14 cellular contexts compared by ENCODE assay signal in the genomic region with DNA sequence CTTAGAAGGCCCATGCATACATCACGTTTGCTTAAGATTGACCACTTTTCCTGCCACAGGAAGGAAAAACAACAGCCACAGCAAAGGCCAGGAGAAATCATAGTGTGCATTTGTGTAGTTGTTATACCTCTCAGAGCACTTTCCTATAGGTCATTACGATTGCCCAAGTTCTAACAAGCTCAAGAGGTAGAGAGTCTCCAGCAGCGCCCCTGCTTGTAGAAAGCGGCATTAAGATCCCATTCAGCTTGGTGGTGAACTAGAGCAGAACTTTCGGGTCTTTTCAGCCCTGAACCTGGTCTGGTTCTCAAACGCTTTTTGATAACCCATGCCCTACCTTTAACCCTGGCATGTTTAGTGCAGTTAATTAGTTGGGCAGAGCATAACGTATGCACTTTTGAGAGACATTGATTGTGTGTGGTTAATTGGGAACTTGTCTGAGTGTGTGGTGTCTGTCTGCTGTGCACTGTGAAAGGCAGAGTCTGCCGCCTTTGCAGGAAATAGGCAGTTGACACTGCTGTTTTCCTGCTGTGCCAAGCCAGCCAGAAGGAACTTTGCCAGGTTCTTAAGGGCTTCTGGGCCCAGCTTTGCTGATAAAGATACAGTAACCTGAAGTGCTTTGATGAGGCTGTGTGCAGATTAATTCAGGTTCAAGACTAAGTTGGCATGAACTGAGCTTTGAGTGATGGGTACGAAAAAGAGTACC.
DNase-seq lines count a peak whose midpoint lies in the region; ATAC-seq, FAIRE-seq and TF ChIP-seq lines count a peak whose summit lies in the region.
"Had no signal": no experiment of that assay in that cellular context is flagged by ENCODE, and none has a peak within 500 bp of the region (broad histone marks: within the 10 kb centered on the region; RNA-seq: fewer than 3 reads in every experiment).

No MANE protein-coding gene starts in this region.

- TF ChIP-seq CTCF in endodermal cell (conservative IDR thresholded peaks at IDR 0.05), result peak; percentile 73
- no peak for TF ChIP-seq CTCF in ovary (IDR thresholded peaks at IDR 0.05)
- no peak for TF ChIP-seq CTCF in pancreas (IDR thresholded peaks at IDR 0.05)

- H3K4me1 Mint-ChIP-seq in endodermal cell, result peaks cover 43% of the 10 kb centered on the region
- peaks cover 47% of the 10 kb centered on the region for H3K4me1 Mint-ChIP-seq in activated naive CD4-positive, alpha-beta T cell treated with anti-CD3 and anti-CD28 coated beads, Interleukin-2, amount 10 ng/mL, durations not matched to agents 7 days and 5 days

- H3K36me3 Mint-ChIP-seq in endodermal cell (ENCODE audit: low read depth), result no peaks in the 10 kb centered on the region
- no peaks in the 10 kb centered on the region for H3K36me3 Mint-ChIP-seq in activated naive CD4-positive, alpha-beta T cell treated with anti-CD3 and anti-CD28 coated beads, Interleukin-2, amount 10 ng/mL, durations not matched to agents 7 days and 5 days

- DNase-seq in COR-L47 (lab: John Stamatoyannopoulos, UW) (peak; percentile 9), GM19239 (ENCODE audit: insufficient read length, low spot score) (no peak), NCI-H69 (lab: John Stamatoyannopoulos, UW) (peak; percentile 72), endodermal cell (peak; percentile 75), ovary (no peak), pancreas (no peak)
- no peak for DNase-seq in activated naive CD4-positive, alpha-beta T cell treated with anti-CD3 and anti-CD28 coated beads, Interleukin-2, amount 10 ng/mL, durations not matched to agents 7 days and 5 days
- DNase-seq: activated CD4-positive, alpha-beta T cell treated with anti-CD3 and anti-CD28 coated beads, Interleukin-2, amount 10 ng/mL, durations not matched to agents 24 days and 14 days; activated T-cell treated with anti-CD3 and anti-CD28 coated beads, Interleukin-2, amount 50 U/mL, for 24 hours; CD4-positive, alpha-beta T cell; left cardiac atrium; T-helper 17 cell had no signal

- H3K4me3 ChIP-seq in endodermal cell (ENCODE audit: low read length) (no peak overlapping the region), ovary (no peak overlapping the region), pancreas (no peak overlapping the region)
- H3K4me3 ChIP-seq: esophagus muscularis mucosa had no signal

- CTCF ChIA-PET in activated naive CD4-positive, alpha-beta T cell treated with anti-CD3 and anti-CD28 coated beads, Interleukin-2, amount 10 ng/mL, durations not matched to agents 7 days and 5 days (lab: Charles Lee), result interaction anchor here (1.1 to 3.2 kb wide), 5 partner anchors 44 to 174 kb away, joined by 3 to 20 read pairs (median 7); no protein-coding TSS in a partner anchor

- FAIRE-seq in GM19239 (lab: Jason Lieb, UNC), result peak; percentile 65
- no peak for FAIRE-seq in pancreas (lab: Jason Lieb, UNC)
- FAIRE-seq: G401.6 had no signal

- peaks cover 13% of the 10 kb centered on the region for H3K27me3 ChIP-seq in endodermal cell (ENCODE audit: control insufficient read depth, insufficient read depth, low read length, poor library complexity, severe bottlenecking)
- no peaks in the 10 kb centered on the region for H3K27me3 ChIP-seq in ovary
- peaks cover 0 to 12% (median 0%) of the 10 kb centered on the region in 4 donors for H3K27me3 ChIP-seq in pancreas

- no peak overlapping the region for H3K9ac ChIP-seq in endodermal cell (ENCODE audit: extremely low read depth, low read length, poor library complexity, severe bottlenecking)

- H3K4me3 Mint-ChIP-seq in endodermal cell, result no peak overlapping the region
- no peak overlapping the region for H3K4me3 Mint-ChIP-seq in activated naive CD4-positive, alpha-beta T cell treated with anti-CD3 and anti-CD28 coated beads, Interleukin-2, amount 10 ng/mL, durations not matched to agents 7 days and 5 days
- H3K4me3 Mint-ChIP-seq: activated T-cell treated with anti-CD3 and anti-CD28 coated beads, Interleukin-2, amount 50 U/mL, for 24 hours; CD4-positive, alpha-beta T cell had no signal

- H3K4me1 ChIP-seq in endodermal cell (ENCODE audit: control insufficient read depth, insufficient read depth, low read length) (peaks cover 19% of the 10 kb centered on the region), ovary (ENCODE audit: insufficient read depth) (no peaks in the 10 kb centered on the region), pancreas (peaks cover 0 to 3% (median 0%) of the 10 kb centered on the region in 3 donors)

- no peak for TF ChIP-seq EP300 in ovary (IDR thresholded peaks at IDR 0.05)

- H3K27ac ChIP-seq in endodermal cell (ENCODE audit: low read depth, low read length) (no peak overlapping the region), ovary (no peak overlapping the region), pancreas (no peak overlapping the region)
- H3K27ac ChIP-seq: esophagus muscularis mucosa had no signal

- WGBS in endodermal cell (ENCODE audit: insufficient coverage in 1 of 2, insufficient read length in 1 of 2), 2 experiments, result 70 to 85% methylated on average over 7 to 9 of the region's 9 CpGs
- 79 to 90% (median 81%) methylated on average over 9 of the region's 9 CpGs for WGBS in ovary, 3 donors
- WGBS in pancreas, 2 donors, result 53 to 54% methylated on average over 9 of the region's 9 CpGs

- H3K27me3 Mint-ChIP-seq in endodermal cell (ENCODE audit: insufficient read depth), result peaks cover 33% of the 10 kb centered on the region
- H3K27me3 Mint-ChIP-seq in activated naive CD4-positive, alpha-beta T cell treated with anti-CD3 and anti-CD28 coated beads, Interleukin-2, amount 10 ng/mL, durations not matched to agents 7 days and 5 days, result no peaks in the 10 kb centered on the region
- H3K27me3 Mint-ChIP-seq: activated CD4-positive, alpha-beta T cell treated with anti-CD3 and anti-CD28 coated beads, Interleukin-2, amount 10 ng/mL, durations not matched to agents 24 days and 14 days; CD4-positive, alpha-beta T cell; T-helper 17 cell had no signal

- H3K27ac Mint-ChIP-seq in endodermal cell, result no peak overlapping the region
- no peak overlapping the region for H3K27ac Mint-ChIP-seq in activated naive CD4-positive, alpha-beta T cell treated with anti-CD3 and anti-CD28 coated beads, Interleukin-2, amount 10 ng/mL, durations not matched to agents 7 days and 5 days
- H3K27ac Mint-ChIP-seq: CD4-positive, alpha-beta T cell had no signal

- H3K9me3 ChIP-seq in endodermal cell (ENCODE audit: control insufficient read depth, low read length), result no peaks in the 10 kb centered on the region
- H3K9me3 ChIP-seq in ovary, result no peaks in the 10 kb centered on the region
- H3K9me3 ChIP-seq in pancreas, result no peaks in the 10 kb centered on the region
- H3K9me3 ChIP-seq: esophagus muscularis mucosa had no signal

- no peak for ATAC-seq in pancreas
- ATAC-seq: T-helper 17 cell had no signal

- H3K9me3 Mint-ChIP-seq in endodermal cell, result no peaks in the 10 kb centered on the region
- no peaks in the 10 kb centered on the region for H3K9me3 Mint-ChIP-seq in activated naive CD4-positive, alpha-beta T cell treated with anti-CD3 and anti-CD28 coated beads, Interleukin-2, amount 10 ng/mL, durations not matched to agents 7 days and 5 days
- H3K9me3 Mint-ChIP-seq: activated CD4-positive, alpha-beta T cell treated with anti-CD3 and anti-CD28 coated beads, Interleukin-2, amount 10 ng/mL, durations not matched to agents 24 days and 14 days; activated T-cell treated with anti-CD3 and anti-CD28 coated beads, Interleukin-2, amount 50 U/mL, for 24 hours; CD4-positive, alpha-beta T cell had no signal

- no peak for TF ChIP-seq POLR2A in ovary (IDR thresholded peaks at IDR 0.05)

- intact Hi-C loops in ovary (cut with DNase I), result loop anchor here in 2 of 4 donors (5.0 kb wide), 1 partner anchor 172 kb away; no protein-coding TSS in a partner anchor
- intact Hi-C loops in pancreas (cut with DNase I), result loop anchor here in 1 of 3 donors (10.0 kb wide), 1 partner anchor 170 kb away; no protein-coding TSS in a partner anchor

- H3K36me3 ChIP-seq in endodermal cell (ENCODE audit: control insufficient read depth, insufficient read depth, low read length), result no peaks in the 10 kb centered on the region
- no peaks in the 10 kb centered on the region for H3K36me3 ChIP-seq in ovary
- H3K36me3 ChIP-seq in pancreas, result no peaks in the 10 kb centered on the region
- H3K36me3 ChIP-seq: esophagus muscularis mucosa had no signal

Comparison
In these comparisons a context has a peak if more than half of its experiments do, and no peak if none do; other contexts are left out.
1. DNase-seq: peak in COR-L47 (single experiment), NCI-H69 (single experiment) and endodermal cell (single experiment); none in GM19239 (single experiment), activated naive CD4-positive, alpha-beta T cell treated with anti-CD3 and anti-CD28 coated beads, Interleukin-2, amount 10 ng/mL, durations not matched to agents 7 days and 5 days (single experiment), ovary (0 of 5) and pancreas (0 of 6).